1 cellular context compared by ENCODE assay signal in the genomic region with DNA sequence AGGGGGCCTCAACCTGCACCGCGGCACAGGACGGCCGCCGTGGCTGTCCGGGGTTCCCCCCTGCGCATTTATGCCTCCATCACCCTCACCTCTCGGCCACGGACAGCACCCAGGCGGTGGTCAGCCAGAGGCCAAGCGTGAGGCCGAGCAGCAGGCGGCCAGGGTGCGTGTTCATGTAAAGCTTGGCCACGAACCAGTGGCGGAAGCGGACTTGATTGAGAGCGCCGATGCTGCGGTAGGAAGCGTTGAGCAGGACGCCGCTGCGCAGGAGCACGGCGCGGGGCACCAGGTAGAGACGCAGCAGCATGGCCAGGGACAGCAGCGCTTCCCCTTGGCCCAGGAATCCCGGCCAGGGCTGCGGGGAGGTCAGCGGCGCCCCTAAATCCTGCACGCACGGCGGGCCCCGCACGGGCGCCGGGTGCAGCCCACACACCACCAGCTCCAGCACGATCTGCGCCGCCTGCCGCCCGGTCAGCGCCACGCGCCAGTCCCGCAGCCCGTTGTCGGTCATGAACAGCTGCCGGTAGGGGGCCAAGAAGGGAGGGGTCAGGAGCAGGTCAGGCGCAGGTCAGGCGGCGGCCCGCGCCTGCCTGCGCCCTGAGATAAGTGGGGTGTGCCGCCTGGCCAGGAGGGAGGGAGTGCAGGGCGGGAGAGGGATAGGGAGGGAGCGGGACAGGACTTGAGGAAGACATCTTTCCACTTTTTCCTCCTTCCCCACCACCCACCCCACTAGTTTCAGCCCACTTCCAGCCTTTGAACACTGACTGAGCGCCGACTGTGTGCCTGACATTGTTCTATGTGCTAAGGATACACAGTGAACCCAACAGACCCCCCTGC.
TF ChIP-seq lines count a peak whose summit lies in the region.

No MANE protein-coding gene starts in this region.

TF ChIP-seq in SK-N-SH, 30 proteins besides CTCF, POLR2A, EP300 and RAD21 (continued from another document):
- TF ChIP-seq, protein P1, sequence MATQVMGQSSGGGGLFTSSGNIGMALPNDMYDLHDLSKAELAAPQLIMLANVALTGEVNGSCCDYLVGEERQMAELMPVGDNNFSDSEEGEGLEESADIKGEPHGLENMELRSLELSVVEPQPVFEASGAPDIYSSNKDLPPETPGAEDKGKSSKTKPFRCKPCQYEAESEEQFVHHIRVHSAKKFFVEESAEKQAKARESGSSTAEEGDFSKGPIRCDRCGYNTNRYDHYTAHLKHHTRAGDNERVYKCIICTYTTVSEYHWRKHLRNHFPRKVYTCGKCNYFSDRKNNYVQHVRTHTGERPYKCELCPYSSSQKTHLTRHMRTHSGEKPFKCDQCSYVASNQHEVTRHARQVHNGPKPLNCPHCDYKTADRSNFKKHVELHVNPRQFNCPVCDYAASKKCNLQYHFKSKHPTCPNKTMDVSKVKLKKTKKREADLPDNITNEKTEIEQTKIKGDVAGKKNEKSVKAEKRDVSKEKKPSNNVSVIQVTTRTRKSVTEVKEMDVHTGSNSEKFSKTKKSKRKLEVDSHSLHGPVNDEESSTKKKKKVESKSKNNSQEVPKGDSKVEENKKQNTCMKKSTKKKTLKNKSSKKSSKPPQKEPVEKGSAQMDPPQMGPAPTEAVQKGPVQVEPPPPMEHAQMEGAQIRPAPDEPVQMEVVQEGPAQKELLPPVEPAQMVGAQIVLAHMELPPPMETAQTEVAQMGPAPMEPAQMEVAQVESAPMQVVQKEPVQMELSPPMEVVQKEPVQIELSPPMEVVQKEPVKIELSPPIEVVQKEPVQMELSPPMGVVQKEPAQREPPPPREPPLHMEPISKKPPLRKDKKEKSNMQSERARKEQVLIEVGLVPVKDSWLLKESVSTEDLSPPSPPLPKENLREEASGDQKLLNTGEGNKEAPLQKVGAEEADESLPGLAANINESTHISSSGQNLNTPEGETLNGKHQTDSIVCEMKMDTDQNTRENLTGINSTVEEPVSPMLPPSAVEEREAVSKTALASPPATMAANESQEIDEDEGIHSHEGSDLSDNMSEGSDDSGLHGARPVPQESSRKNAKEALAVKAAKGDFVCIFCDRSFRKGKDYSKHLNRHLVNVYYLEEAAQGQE (IDR thresholded peaks at IDR 0.05; ENCODE audit: low read depth, low read length): no peak
- no peak for TF ChIP-seq TEAD4 (IDR thresholded peaks at IDR 0.05; ENCODE audit: borderline replicate concordance, insufficient read depth)
- TF ChIP-seq SIN3A (IDR thresholded peaks at IDR 0.05; ENCODE audit: borderline replicate concordance, low read depth, low read length): no peak
- TF ChIP-seq RFX5 (IDR thresholded peaks at IDR 0.05; ENCODE audit: low read length): no peak
- no peak for TF ChIP-seq MEF2A (IDR thresholded peaks at IDR 0.05; ENCODE audit: borderline replicate concordance, low read depth)
- no peak for TF ChIP-seq FOXJ3 (CRISPR knock-in tag; IDR thresholded peaks at IDR 0.05)
- TF ChIP-seq SMC3 (IDR thresholded peaks at IDR 0.05; ENCODE audit: low read depth, low read length): no peak
- no peak for TF ChIP-seq RCOR1 (IDR thresholded peaks at IDR 0.05; ENCODE audit: low read length)
- no peak for TF ChIP-seq NFIC (IDR thresholded peaks at IDR 0.05; ENCODE audit: borderline replicate concordance)
- no peak for TF ChIP-seq NRF1 (IDR thresholded peaks at IDR 0.05; ENCODE audit: low read depth, low read length)
- no peak for TF ChIP-seq TAF1 (IDR thresholded peaks at IDR 0.05; ENCODE audit: borderline replicate concordance, low read depth, low read length)
- TF ChIP-seq ELF1 (IDR thresholded peaks at IDR 0.05): no peak
- no peak for TF ChIP-seq FOSL2 (IDR thresholded peaks at IDR 0.05; ENCODE audit: borderline replicate concordance, low read depth)
